1 cellular context compared by ENCODE assay signal in genomic region chr14:104795781-104796681, GRCh38.
TF ChIP-seq lines count a peak whose summit lies in the region.

No MANE protein-coding gene starts in this region.

TF ChIP-seq in HEK293, 187 proteins besides CTCF, POLR2A, EP300 and RAD21 (continued from another document):
- TF ChIP-seq ZNF23 (tag by site-specific recombination; IDR thresholded peaks at IDR 0.05; ENCODE audit: borderline replicate concordance) (no peak), ZNF133 (tag by site-specific recombination; IDR thresholded peaks at IDR 0.05) (no peak), ZNF10 (tag by site-specific recombination; IDR thresholded peaks at IDR 0.05) (no peak)
